In genomic region chr1:59156526-59157196, GRCh38 we compare ENCODE assay signal across 13 cellular contexts.
DNase-seq lines count a peak whose midpoint lies in the region; ATAC-seq and TF ChIP-seq lines count a peak whose summit lies in the region.
"Had no signal": no experiment of that assay in that cellular context is flagged by ENCODE, and none has a peak within 500 bp of the region (broad histone marks: within the 10 kb centered on the region; RNA-seq: fewer than 3 reads in every experiment).

No MANE protein-coding gene starts in this region.

- intact Hi-C loops in IMR-90 (cut with micrococcal nuclease), result no loop called here
- intact Hi-C loops in OCI-LY7 (cut with micrococcal nuclease; ENCODE audit: unreplicated experiment), result no loop called here
- intact Hi-C loops in uterus (cut with DNase I; ENCODE audit: low total_unique reads), result no loop called here

- CTCF ChIA-PET in IMR-90 (lab: Yijun Ruan, JAX), result no interaction called here
- CTCF ChIA-PET in OCI-LY7 (lab: Charles Lee; ENCODE audit: unreplicated experiment), result no interaction called here

- H4K91ac ChIP-seq in IMR-90 (ENCODE audit: insufficient read depth, low read depth, low read length), result peak overlapping the region; percentile 28; the same call in 1 of the 2 replicates

- peak; percentile 90 for DNase-seq in A172 (ENCODE audit: low spot score)
- no peak for DNase-seq in IMR-90
- DNase-seq in WERI-Rb-1, result peak; percentile 45
- peak; percentile 58 for DNase-seq in iris pigment epithelial cell (ENCODE audit: low read depth)
- no peak for DNase-seq in OCI-LY7 (ENCODE audit: low spot score)
- no peak for DNase-seq in uterus
- DNase-seq: activated B cell treated with CpG ODN at 0.5 μM for 24 hours; activated naive CD4-positive, alpha-beta T cell treated with Interleukin-2 at 50 U/mL for 16 hours; HCEC 1CT; stimulated activated CD4-positive, alpha-beta T cell treated with anti-CD3 and anti-CD28 coated beads, Interleukin-4, amount 100 ng/mL, for 24 hours had no signal

- H3K18ac ChIP-seq in IMR-90 (ENCODE audit: low read depth, low read length), result no peak overlapping the region

- H3K4me3 ChIP-seq in IMR-90 (ENCODE audit: insufficient read depth, low read depth, low read length) (no peak overlapping the region), WERI-Rb-1 (ENCODE audit: low read depth, low read length) (peak overlapping the region; percentile 1), OCI-LY7 (ENCODE audit: low read depth, low read length, poor library complexity, severe bottlenecking) (no peak overlapping the region), uterus (no peak overlapping the region)
- H3K4me3 ChIP-seq: BLaER1 had no signal

- H4K20me1 ChIP-seq in IMR-90 (ENCODE audit: insufficient read depth, low read length), result no peaks in the 10 kb centered on the region
- H4K20me1 ChIP-seq in OCI-LY7 (ENCODE audit: insufficient read depth, low read length), result no peaks in the 10 kb centered on the region
- H4K20me1 ChIP-seq: BLaER1 had no signal

- H2AFZ ChIP-seq in IMR-90 (replicated peaks; ENCODE audit: low read length, poor library complexity) (peak overlapping the region; percentile 78), OCI-LY7 (ENCODE audit: low read length) (no peak overlapping the region)

- no peak overlapping the region for H2AK9ac ChIP-seq in IMR-90 (replicated peaks; ENCODE audit: low read depth, low read length, poor library complexity)

- POLR2A ChIA-PET in IMR-90 (lab: Charles Lee; ENCODE audit: unreplicated experiment) (interaction anchor here (0.6 kb wide), 1 partner anchor 606 kb away, joined by 12 read pairs; no protein-coding TSS in a partner anchor), OCI-LY7 (lab: Charles Lee) (no interaction called here)

- peak overlapping the region; percentile 32; the same call in 1 of the 3 replicates for H2BK15ac ChIP-seq in IMR-90 (ENCODE audit: low read depth, low read length)

- H3K9me3 ChIP-seq in IMR-90 (ENCODE audit: control insufficient read depth, insufficient read depth, low read length) (no peaks in the 10 kb centered on the region), WERI-Rb-1 (ENCODE audit: severe bottlenecking) (peaks cover 7% of the 10 kb centered on the region), OCI-LY7 (ENCODE audit: low read length) (0 out of 2 replicates have a peak, but pooled peaks cover 3% of the 10 kb centered on the region), uterus (peaks cover 0 to 4% of the 10 kb centered on the region in 2 donors)

- H3K36me3 ChIP-seq in IMR-90 (ENCODE audit: control insufficient read depth, insufficient read depth, low read length) (no peaks in the 10 kb centered on the region), WERI-Rb-1 (no peaks in the 10 kb centered on the region), OCI-LY7 (ENCODE audit: insufficient read depth, low read length) (no peaks in the 10 kb centered on the region), uterus (no peaks in the 10 kb centered on the region)
- H3K36me3 ChIP-seq: BLaER1 had no signal

- dilution Hi-C loops in IMR-90 (cut with HindIII; ENCODE audit: low sequenced_read_pairs, unreplicated experiment), result no loop called here

- 26% methylated on average over 3 of the region's 7 CpGs; no CpG with 5 or more reads in 1 of the 2 experiments for WGBS in IMR-90 (ENCODE audit: extremely low coverage in 2 of 2, insufficient read length in 1 of 2), 2 experiments

- peaks cover 11% of the 10 kb centered on the region for H3K9me1 ChIP-seq in IMR-90 (ENCODE audit: insufficient read depth, low read length)

- peaks cover 13% of the 10 kb centered on the region for H3K4me1 ChIP-seq in IMR-90 (ENCODE audit: control insufficient read depth, insufficient read depth, low read length)
- H3K4me1 ChIP-seq in OCI-LY7 (ENCODE audit: insufficient read depth, low read length, poor library complexity, severe bottlenecking), result no peaks in the 10 kb centered on the region
- no peaks in the 10 kb centered on the region for H3K4me1 ChIP-seq in uterus

- peak overlapping the region; percentile 51 for H3K23ac ChIP-seq in IMR-90 (ENCODE audit: low read depth, low read length)

- TF ChIP-seq POLR2A in IMR-90 (IDR thresholded peaks at IDR 0.05; ENCODE audit: low read depth, low read length) (no peak), uterus (IDR thresholded peaks at IDR 0.05) (no peak)

- peak overlapping the region; percentile 25 for H3K14ac ChIP-seq in IMR-90 (replicated peaks; ENCODE audit: low read depth, low read length)

- H3K27me3 ChIP-seq in IMR-90 (ENCODE audit: control insufficient read depth, insufficient read depth, low read length) (no peaks in the 10 kb centered on the region), WERI-Rb-1 (ENCODE audit: insufficient read depth, low read depth, severe bottlenecking) (no peaks in the 10 kb centered on the region), uterus (no peaks in the 10 kb centered on the region)
- H3K27me3 ChIP-seq: BLaER1 had no signal

- no peak overlapping the region for H3K27ac ChIP-seq in IMR-90 (ENCODE audit: insufficient read depth, low read length)
- H3K27ac ChIP-seq in WERI-Rb-1, result no peak overlapping the region
- no peak overlapping the region for H3K27ac ChIP-seq in OCI-LY7 (ENCODE audit: low read depth, low read length, poor library complexity, severe bottlenecking)
- no peak overlapping the region for H3K27ac ChIP-seq in uterus
- H3K27ac ChIP-seq: BLaER1 had no signal

- H3K79me1 ChIP-seq in IMR-90 (ENCODE audit: low read depth in 1 of 2, low read length in 2 of 2), result no peaks in the 10 kb centered on the region

- ATAC-seq in IMR-90 (ENCODE audit: low read depth), result no peak
- ATAC-seq in GM21737 (IDR thresholded peaks at IDR 0.05; ENCODE audit: unreplicated experiment), result no peak
- ATAC-seq in HG03521 (IDR thresholded peaks at IDR 0.05; ENCODE audit: unreplicated experiment), result no peak

- no TSS peak for BruUV-seq in IMR-90 (replicated peaks; lab: Mats Ljungman, UMichigan)
- BruUV-seq in OCI-LY7 (replicated peaks; lab: Mats Ljungman, UMichigan), result no TSS peak

- no peak overlapping the region for H2BK20ac ChIP-seq in IMR-90 (ENCODE audit: low read depth, low read length)

- peak overlapping the region; percentile 20 for H2BK5ac ChIP-seq in IMR-90 (ENCODE audit: low read depth, low read length, poor library complexity, severe bottlenecking)

- TF ChIP-seq CTCF in IMR-90 (conservative IDR thresholded peaks at IDR 0.05; ENCODE audit: low read depth, low read length), result no peak
- no peak for TF ChIP-seq CTCF in WERI-Rb-1 (IDR thresholded peaks at IDR 0.05; ENCODE audit: low read depth, low read length)
- TF ChIP-seq CTCF in OCI-LY7 (conservative IDR thresholded peaks at IDR 0.05; ENCODE audit: low read length), result no peak
- no peak for TF ChIP-seq CTCF in uterus (IDR thresholded peaks at IDR 0.05)

- H2BK120ac ChIP-seq in IMR-90 (ENCODE audit: low read depth, low read length), result peak overlapping the region; percentile 59

- no peaks in the 10 kb centered on the region for H3K79me2 ChIP-seq in OCI-LY7 (ENCODE audit: insufficient read depth, low read depth, low read length)

- H3K4ac ChIP-seq in IMR-90 (ENCODE audit: low read depth, low read length), result peak overlapping the region; percentile 22; the same call in 1 of the 2 replicates

- H4K5ac ChIP-seq in IMR-90 (ENCODE audit: low read depth, low read length), result no peak overlapping the region

- no peak overlapping the region for H3K56ac ChIP-seq in IMR-90 (ENCODE audit: extremely low read depth, insufficient read depth, low read length)

- H3K9me2 ChIP-seq in OCI-LY7 (ENCODE audit: insufficient read depth, low read length), result no peaks in the 10 kb centered on the region

- H3K4me2 ChIP-seq in IMR-90 (ENCODE audit: low read depth, low read length), result no peak overlapping the region
- H3K4me2 ChIP-seq in OCI-LY7 (ENCODE audit: low read length), result no peak overlapping the region
- H3K4me2 ChIP-seq: BLaER1 had no signal

- TF ChIP-seq RAD21 in IMR-90 (IDR thresholded peaks at IDR 0.05; ENCODE audit: low read length), result no peak

- peak overlapping the region; percentile 39; the same call in 1 of the 2 replicates for H2AK5ac ChIP-seq in IMR-90 (ENCODE audit: low read depth, low read length)

- H3K9ac ChIP-seq in IMR-90 (ENCODE audit: low read depth, low read length), result no peak overlapping the region
- H3K9ac ChIP-seq: BLaER1 had no signal

- in situ Hi-C loops in IMR-90 (cut with MboI; ENCODE audit: low sequenced_read_pairs), result no loop called here

- peak overlapping the region in 1 of 2 experiments; percentile 35; a peak in 2 of 4 replicates for H4K8ac ChIP-seq in IMR-90 (ENCODE audit: low read depth in 2 of 2, low read length in 2 of 2)

TF ChIP-seq in IMR-90, 13 proteins besides CTCF, POLR2A, EP300 and RAD21 (continues in another document):
- TF ChIP-seq MAFK (IDR thresholded peaks at IDR 0.05; ENCODE audit: low read depth, low read length), result no peak
- TF ChIP-seq SMC3 (IDR thresholded peaks at IDR 0.05; ENCODE audit: low read depth, low read length), result no peak
- TF ChIP-seq CEBPB (IDR thresholded peaks at IDR 0.05; ENCODE audit: low read depth, low read length), result no peak
- TF ChIP-seq USF2 (IDR thresholded peaks at IDR 0.05; ENCODE audit: low read depth, low read length), result no peak
- TF ChIP-seq FOS (IDR thresholded peaks at IDR 0.05; ENCODE audit: low read depth, low read length), result no peak
- no peak for TF ChIP-seq MXI1 (IDR thresholded peaks at IDR 0.05; ENCODE audit: borderline replicate concordance, low read depth, low read length)
- no peak for TF ChIP-seq NFE2L2 (IDR thresholded peaks at IDR 0.05; ENCODE audit: low read depth, low read length)
- TF ChIP-seq RFX5 (IDR thresholded peaks at IDR 0.05; ENCODE audit: low read depth, low read length), result no peak
- TF ChIP-seq MAZ (IDR thresholded peaks at IDR 0.05; ENCODE audit: borderline replicate concordance, low read depth, low read length), result no peak
- TF ChIP-seq CHD1 (IDR thresholded peaks at IDR 0.05; ENCODE audit: low read depth, low read length), result no peak
- no peak for TF ChIP-seq BHLHE40 (IDR thresholded peaks at IDR 0.05; ENCODE audit: low read depth, low read length)
- no peak for TF ChIP-seq RCOR1 (IDR thresholded peaks at IDR 0.05; ENCODE audit: insufficient replicate concordance, low read length)

Comparison
In these comparisons a context has a peak if more than half of its experiments do, and no peak if none do; other contexts are left out.
1. DNase-seq: peak in A172 (single experiment), WERI-Rb-1 (single experiment) and iris pigment epithelial cell (single experiment); none in IMR-90 (single experiment), OCI-LY7 (single experiment) and uterus (0 of 2).